ENCODE assay signal across 1 cellular context in genomic region chr15:101664303-101664913, GRCh38.
TF ChIP-seq lines count a peak whose summit lies in the region.

No MANE protein-coding gene starts in this region.

TF ChIP-seq in K562, 482 proteins besides CTCF, POLR2A, EP300 and RAD21:
- TF ChIP-seq ETV6 (IDR thresholded peaks at IDR 0.05; ENCODE audit: borderline replicate concordance in 1 of 2, low read depth in 2 of 2, low read length in 1 of 2) (no peak), ETV6 (CRISPR knock-in tag; IDR thresholded peaks at IDR 0.05; ENCODE audit: borderline replicate concordance) (no peak), TEAD1 (CRISPR knock-in tag; IDR thresholded peaks at IDR 0.05) (no peak), ESRRB (CRISPR knock-in tag; IDR thresholded peaks at IDR 0.05; ENCODE audit: borderline replicate concordance) (no peak), CBX1 (IDR thresholded peaks at IDR 0.05; ENCODE audit: low read depth) (no peak), SP1 (CRISPR knock-in tag; IDR thresholded peaks at IDR 0.05) (no peak), RREB1 (CRISPR knock-in tag; IDR thresholded peaks at IDR 0.05) (no peak), RUNX1 (IDR thresholded peaks at IDR 0.05; ENCODE audit: low read depth) (no peak), ERF (CRISPR knock-in tag; IDR thresholded peaks at IDR 0.05) (no peak), TBL1XR1 (IDR thresholded peaks at IDR 0.05; ENCODE audit: low read length in 2 of 2) (no peak), NFIC (IDR thresholded peaks at IDR 0.05) (0 out of 2 replicates have a peak, but pooled peaks have one; percentile 17), SIRT6 (IDR thresholded peaks at IDR 0.05; ENCODE audit: low read depth, low read length) (no peak), TEAD2 (tag; IDR thresholded peaks at IDR 0.05) (no peak), NR2C2 (CRISPR knock-in tag; IDR thresholded peaks at IDR 0.05) (no peak), NR2C2 (tag; IDR thresholded peaks at IDR 0.05) (peak; percentile 57; the same call in 1 of the 2 replicates), C11orf30 (IDR thresholded peaks at IDR 0.05; ENCODE audit: low read depth) (no peak), CAMTA2 (CRISPR knock-in tag; conservative IDR thresholded peaks at IDR 0.05) (no peak), HDAC8 (tag; IDR thresholded peaks at IDR 0.05) (no peak), SRSF3 (IDR thresholded peaks at IDR 0.05; ENCODE audit: insufficient read depth, low read length) (no peak), NR2C1 (IDR thresholded peaks at IDR 0.05) (peak; percentile 66), NR2C1 (tag; IDR thresholded peaks at IDR 0.05) (no peak; the same call in 1 of the 2 replicates), BRF2 (IDR thresholded peaks at IDR 0.05; ENCODE audit: borderline replicate concordance, insufficient read depth, insufficient read length) (no peak), PRDM10 (IDR thresholded peaks at IDR 0.05; ENCODE audit: partially characterized antibody) (no peak)
- TF ChIP-seq, protein P1, sequence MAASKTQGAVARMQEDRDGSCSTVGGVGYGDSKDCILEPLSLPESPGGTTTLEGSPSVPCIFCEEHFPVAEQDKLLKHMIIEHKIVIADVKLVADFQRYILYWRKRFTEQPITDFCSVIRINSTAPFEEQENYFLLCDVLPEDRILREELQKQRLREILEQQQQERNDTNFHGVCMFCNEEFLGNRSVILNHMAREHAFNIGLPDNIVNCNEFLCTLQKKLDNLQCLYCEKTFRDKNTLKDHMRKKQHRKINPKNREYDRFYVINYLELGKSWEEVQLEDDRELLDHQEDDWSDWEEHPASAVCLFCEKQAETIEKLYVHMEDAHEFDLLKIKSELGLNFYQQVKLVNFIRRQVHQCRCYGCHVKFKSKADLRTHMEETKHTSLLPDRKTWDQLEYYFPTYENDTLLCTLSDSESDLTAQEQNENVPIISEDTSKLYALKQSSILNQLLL (CRISPR knock-in tag; IDR thresholded peaks at IDR 0.05; ENCODE audit: borderline replicate concordance) = no peak
- TF ChIP-seq, protein P2, sequence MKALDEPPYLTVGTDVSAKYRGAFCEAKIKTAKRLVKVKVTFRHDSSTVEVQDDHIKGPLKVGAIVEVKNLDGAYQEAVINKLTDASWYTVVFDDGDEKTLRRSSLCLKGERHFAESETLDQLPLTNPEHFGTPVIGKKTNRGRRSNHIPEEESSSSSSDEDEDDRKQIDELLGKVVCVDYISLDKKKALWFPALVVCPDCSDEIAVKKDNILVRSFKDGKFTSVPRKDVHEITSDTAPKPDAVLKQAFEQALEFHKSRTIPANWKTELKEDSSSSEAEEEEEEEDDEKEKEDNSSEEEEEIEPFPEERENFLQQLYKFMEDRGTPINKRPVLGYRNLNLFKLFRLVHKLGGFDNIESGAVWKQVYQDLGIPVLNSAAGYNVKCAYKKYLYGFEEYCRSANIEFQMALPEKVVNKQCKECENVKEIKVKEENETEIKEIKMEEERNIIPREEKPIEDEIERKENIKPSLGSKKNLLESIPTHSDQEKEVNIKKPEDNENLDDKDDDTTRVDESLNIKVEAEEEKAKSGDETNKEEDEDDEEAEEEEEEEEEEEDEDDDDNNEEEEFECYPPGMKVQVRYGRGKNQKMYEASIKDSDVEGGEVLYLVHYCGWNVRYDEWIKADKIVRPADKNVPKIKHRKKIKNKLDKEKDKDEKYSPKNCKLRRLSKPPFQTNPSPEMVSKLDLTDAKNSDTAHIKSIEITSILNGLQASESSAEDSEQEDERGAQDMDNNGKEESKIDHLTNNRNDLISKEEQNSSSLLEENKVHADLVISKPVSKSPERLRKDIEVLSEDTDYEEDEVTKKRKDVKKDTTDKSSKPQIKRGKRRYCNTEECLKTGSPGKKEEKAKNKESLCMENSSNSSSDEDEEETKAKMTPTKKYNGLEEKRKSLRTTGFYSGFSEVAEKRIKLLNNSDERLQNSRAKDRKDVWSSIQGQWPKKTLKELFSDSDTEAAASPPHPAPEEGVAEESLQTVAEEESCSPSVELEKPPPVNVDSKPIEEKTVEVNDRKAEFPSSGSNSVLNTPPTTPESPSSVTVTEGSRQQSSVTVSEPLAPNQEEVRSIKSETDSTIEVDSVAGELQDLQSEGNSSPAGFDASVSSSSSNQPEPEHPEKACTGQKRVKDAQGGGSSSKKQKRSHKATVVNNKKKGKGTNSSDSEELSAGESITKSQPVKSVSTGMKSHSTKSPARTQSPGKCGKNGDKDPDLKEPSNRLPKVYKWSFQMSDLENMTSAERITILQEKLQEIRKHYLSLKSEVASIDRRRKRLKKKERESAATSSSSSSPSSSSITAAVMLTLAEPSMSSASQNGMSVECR (CRISPR knock-in tag; IDR thresholded peaks at IDR 0.05) = no peak
- TF ChIP-seq, protein P3, sequence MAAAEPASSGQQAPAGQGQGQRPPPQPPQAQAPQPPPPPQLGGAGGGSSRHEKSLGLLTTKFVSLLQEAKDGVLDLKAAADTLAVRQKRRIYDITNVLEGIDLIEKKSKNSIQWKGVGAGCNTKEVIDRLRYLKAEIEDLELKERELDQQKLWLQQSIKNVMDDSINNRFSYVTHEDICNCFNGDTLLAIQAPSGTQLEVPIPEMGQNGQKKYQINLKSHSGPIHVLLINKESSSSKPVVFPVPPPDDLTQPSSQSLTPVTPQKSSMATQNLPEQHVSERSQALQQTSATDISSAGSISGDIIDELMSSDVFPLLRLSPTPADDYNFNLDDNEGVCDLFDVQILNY (CRISPR knock-in tag; IDR thresholded peaks at IDR 0.05) = no peak
- TF ChIP-seq, protein P4, sequence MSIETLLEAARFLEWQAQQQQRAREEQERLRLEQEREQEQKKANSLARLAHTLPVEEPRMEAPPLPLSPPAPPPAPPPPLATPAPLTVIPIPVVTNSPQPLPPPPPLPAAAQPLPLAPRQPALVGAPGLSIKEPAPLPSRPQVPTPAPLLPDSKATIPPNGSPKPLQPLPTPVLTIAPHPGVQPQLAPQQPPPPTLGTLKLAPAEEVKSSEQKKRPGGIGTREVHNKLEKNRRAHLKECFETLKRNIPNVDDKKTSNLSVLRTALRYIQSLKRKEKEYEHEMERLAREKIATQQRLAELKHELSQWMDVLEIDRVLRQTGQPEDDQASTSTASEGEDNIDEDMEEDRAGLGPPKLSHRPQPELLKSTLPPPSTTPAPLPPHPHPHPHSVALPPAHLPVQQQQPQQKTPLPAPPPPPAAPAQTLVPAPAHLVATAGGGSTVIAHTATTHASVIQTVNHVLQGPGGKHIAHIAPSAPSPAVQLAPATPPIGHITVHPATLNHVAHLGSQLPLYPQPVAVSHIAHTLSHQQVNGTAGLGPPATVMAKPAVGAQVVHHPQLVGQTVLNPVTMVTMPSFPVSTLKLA (conservative IDR thresholded peaks at IDR 0.05) = no peak
- TF ChIP-seq, protein P5, sequence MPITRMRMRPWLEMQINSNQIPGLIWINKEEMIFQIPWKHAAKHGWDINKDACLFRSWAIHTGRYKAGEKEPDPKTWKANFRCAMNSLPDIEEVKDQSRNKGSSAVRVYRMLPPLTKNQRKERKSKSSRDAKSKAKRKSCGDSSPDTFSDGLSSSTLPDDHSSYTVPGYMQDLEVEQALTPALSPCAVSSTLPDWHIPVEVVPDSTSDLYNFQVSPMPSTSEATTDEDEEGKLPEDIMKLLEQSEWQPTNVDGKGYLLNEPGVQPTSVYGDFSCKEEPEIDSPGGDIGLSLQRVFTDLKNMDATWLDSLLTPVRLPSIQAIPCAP (CRISPR knock-in tag; IDR thresholded peaks at IDR 0.05; ENCODE audit: borderline replicate concordance) = no peak
